In the genomic region with DNA sequence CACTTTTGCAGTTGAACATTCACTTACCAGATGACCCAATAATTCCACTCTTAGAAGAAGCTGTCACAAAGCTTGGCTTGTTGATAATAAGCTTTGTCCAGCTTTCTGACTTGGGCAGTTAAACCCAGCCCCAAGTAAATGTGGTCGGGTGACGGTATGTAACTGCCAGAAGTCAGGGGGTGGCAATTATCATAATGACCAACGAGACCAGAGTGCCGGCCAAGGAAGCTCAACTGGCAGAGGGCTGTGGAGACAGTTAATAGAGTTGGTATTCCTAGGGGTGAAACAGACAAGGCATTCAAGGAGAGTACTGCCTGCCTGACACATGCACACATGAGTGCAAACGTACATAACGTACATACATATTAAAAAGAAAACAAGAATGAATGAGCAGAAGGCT, we compare ENCODE assay signal across 29 cellular contexts.
"Had no signal": no experiment of that assay in that cellular context is flagged by ENCODE, and none has a peak within 500 bp of the region (broad histone marks: within the 10 kb centered on the region; RNA-seq: fewer than 3 reads in every experiment).

No MANE protein-coding gene starts in this region.

- H3K4me1 ChIP-seq: gastroesophageal sphincter, lower lobe of right lung, right lobe of liver, tibial artery had no signal

- H3K27ac Mint-ChIP-seq: memory B cell, progenitor cell of endocrine pancreas, type B pancreatic cell had no signal

- H3K9me3 Mint-ChIP-seq: effector memory CD8-positive, alpha-beta T cell; memory B cell; naive B cell; natural killer cell treated with Interleukin-12 subunit alpha and Interleukin-12 subunit beta and Interleukin-15 and Interleukin-18, amount 100 ng/mL, for 72 hours; neural crest cell; type B pancreatic cell had no signal

- H3K27ac ChIP-seq: foreskin keratinocyte, gastroesophageal sphincter, heart left ventricle, hepatocyte, lower lobe of right lung, neutrophil, parathyroid adenoma, right lobe of liver, testis, tibial artery had no signal

- H3K4me2 ChIP-seq: hepatocyte, smooth muscle cell had no signal

- H3K9me3 ChIP-seq: gastroesophageal sphincter, heart left ventricle, lower lobe of right lung, neutrophil, right lobe of liver, testis, tibial artery had no signal

- H3K4me1 Mint-ChIP-seq: memory B cell had no signal

- H3K79me2 ChIP-seq: hepatocyte had no signal

- H3K4me3 Mint-ChIP-seq: effector memory CD8-positive, alpha-beta T cell; memory B cell; naive B cell; natural killer cell treated with Interleukin-12 subunit alpha and Interleukin-12 subunit beta and Interleukin-15 and Interleukin-18, amount 100 ng/mL, for 72 hours; neural crest cell; type B pancreatic cell had no signal

- H3K36me3 ChIP-seq: neutrophil had no signal

- H3K27me3 Mint-ChIP-seq: effector memory CD8-positive, alpha-beta T cell; memory B cell; naive B cell; natural killer cell treated with Interleukin-12 subunit alpha and Interleukin-12 subunit beta and Interleukin-15 and Interleukin-18, amount 100 ng/mL, for 72 hours; progenitor cell of endocrine pancreas; type B pancreatic cell had no signal

- H2AFZ ChIP-seq: hepatocyte, parathyroid adenoma had no signal

- DNase-seq: cerebellar nuclear complex; cortex of kidney; effector memory CD8-positive, alpha-beta T cell; foreskin keratinocyte; heart left ventricle; kidney glomerular epithelial cell; left colon; left ventricle myocardium superior; lower lobe of right lung; naive B cell; right lobe of liver; stimulated activated CD4-positive, alpha-beta T cell treated with anti-CD3 and anti-CD28 coated beads, Interleukin-12 subunit alpha, Interleukin-12 subunit beta, amount 100 ng/mL, for 4 hours; stimulated activated CD4-positive, alpha-beta T cell treated with anti-CD3 and anti-CD28 coated beads, Interleukin-1b, Interleukin-23, amount 100 ng/mL, for 48 hours; stimulated activated CD4-positive, alpha-beta T cell treated with anti-CD3 and anti-CD28 coated beads, Interleukin-4, amount 100 ng/mL, for 1 hour; stimulated activated CD8-positive, alpha-beta memory T cell treated with anti-CD3 and anti-CD28 coated beads, Interleukin-4, amount 100 ng/mL, for 48 hours; stimulated activated naive CD8-positive, alpha-beta T cell treated with anti-CD3 and anti-CD28 coated beads, Interleukin-15, Interleukin-2, amounts not matched to agents 100 U/mL and 50 U/mL, for 24 hours; substantia nigra; testis; tibial artery had no signal

- H3K36me3 Mint-ChIP-seq: natural killer cell treated with Interleukin-12 subunit alpha and Interleukin-12 subunit beta and Interleukin-15 and Interleukin-18, amount 100 ng/mL, for 72 hours had no signal

- H3K27me3 ChIP-seq: foreskin keratinocyte, gastroesophageal sphincter, heart left ventricle, hepatocyte, neutrophil, right lobe of liver, testis, tibial artery had no signal

- H3K9ac ChIP-seq: parathyroid adenoma had no signal

- H3K4me3 ChIP-seq: gastroesophageal sphincter, heart left ventricle, hepatocyte, lower lobe of right lung, right lobe of liver, smooth muscle cell, testis, tibial artery had no signal

- ATAC-seq: effector memory CD8-positive, alpha-beta T cell; foreskin keratinocyte; gastroesophageal sphincter; heart left ventricle; left colon; left ventricle myocardium superior; lower lobe of right lung; natural killer cell treated with Interleukin-12 subunit alpha and Interleukin-12 subunit beta and Interleukin-15 and Interleukin-18, amount 100 ng/mL, for 72 hours; right lobe of liver had no signal
